1 cellular context compared by ENCODE assay signal in genomic region chr16:71296584-71297133, GRCh38.
A peak's percentile ranks its signal among the peaks of the same experiment; 100 is the strongest.
TF ChIP-seq lines count a peak whose summit lies in the region.

No MANE protein-coding gene starts in this region.

TF ChIP-seq in liver, 16 proteins besides CTCF, POLR2A, EP300 and RAD21 (continued from another document):
- TF ChIP-seq ZBTB33 (IDR thresholded peaks at IDR 0.05): peak; percentile 39
- TF ChIP-seq TAF1 (conservative IDR thresholded peaks at IDR 0.05): no peak
- peak in 1 of 2 donors; percentile 59 for TF ChIP-seq RXRA (IDR thresholded peaks at IDR 0.05)
- TF ChIP-seq HNF4A (conservative IDR thresholded peaks at IDR 0.05): peak; percentile 49 to 64
- no peak for TF ChIP-seq GABPA (IDR thresholded peaks at IDR 0.05 in 1 of 2, conservative IDR thresholded peaks at IDR 0.05 in 1 of 2)
- TF ChIP-seq JUND (IDR thresholded peaks at IDR 0.05): peak in 1 of 2 donors; percentile 52
- TF ChIP-seq, protein P1, sequence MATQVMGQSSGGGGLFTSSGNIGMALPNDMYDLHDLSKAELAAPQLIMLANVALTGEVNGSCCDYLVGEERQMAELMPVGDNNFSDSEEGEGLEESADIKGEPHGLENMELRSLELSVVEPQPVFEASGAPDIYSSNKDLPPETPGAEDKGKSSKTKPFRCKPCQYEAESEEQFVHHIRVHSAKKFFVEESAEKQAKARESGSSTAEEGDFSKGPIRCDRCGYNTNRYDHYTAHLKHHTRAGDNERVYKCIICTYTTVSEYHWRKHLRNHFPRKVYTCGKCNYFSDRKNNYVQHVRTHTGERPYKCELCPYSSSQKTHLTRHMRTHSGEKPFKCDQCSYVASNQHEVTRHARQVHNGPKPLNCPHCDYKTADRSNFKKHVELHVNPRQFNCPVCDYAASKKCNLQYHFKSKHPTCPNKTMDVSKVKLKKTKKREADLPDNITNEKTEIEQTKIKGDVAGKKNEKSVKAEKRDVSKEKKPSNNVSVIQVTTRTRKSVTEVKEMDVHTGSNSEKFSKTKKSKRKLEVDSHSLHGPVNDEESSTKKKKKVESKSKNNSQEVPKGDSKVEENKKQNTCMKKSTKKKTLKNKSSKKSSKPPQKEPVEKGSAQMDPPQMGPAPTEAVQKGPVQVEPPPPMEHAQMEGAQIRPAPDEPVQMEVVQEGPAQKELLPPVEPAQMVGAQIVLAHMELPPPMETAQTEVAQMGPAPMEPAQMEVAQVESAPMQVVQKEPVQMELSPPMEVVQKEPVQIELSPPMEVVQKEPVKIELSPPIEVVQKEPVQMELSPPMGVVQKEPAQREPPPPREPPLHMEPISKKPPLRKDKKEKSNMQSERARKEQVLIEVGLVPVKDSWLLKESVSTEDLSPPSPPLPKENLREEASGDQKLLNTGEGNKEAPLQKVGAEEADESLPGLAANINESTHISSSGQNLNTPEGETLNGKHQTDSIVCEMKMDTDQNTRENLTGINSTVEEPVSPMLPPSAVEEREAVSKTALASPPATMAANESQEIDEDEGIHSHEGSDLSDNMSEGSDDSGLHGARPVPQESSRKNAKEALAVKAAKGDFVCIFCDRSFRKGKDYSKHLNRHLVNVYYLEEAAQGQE (IDR thresholded peaks at IDR 0.05): no peak
- TF ChIP-seq SP1 (IDR thresholded peaks at IDR 0.05): peak; percentile 47
